Comparison of ENCODE assay signal across 8 cellular contexts in genomic region chr12:56190695-56191155, GRCh38. TPM values are rescaled to one million over a fixed set of nuclear protein-coding genes. Genes with fewer than 3 reads are reported as not detected.
A peak's percentile ranks its signal among the peaks of the same experiment; 100 is the strongest.
DNase-seq lines count a peak whose midpoint lies in the region; ATAC-seq, FAIRE-seq and TF ChIP-seq lines count a peak whose summit lies in the region.

No MANE protein-coding gene starts in this region.

- H3K27ac ChIP-seq in CD4-positive, alpha-beta memory T cell (ENCODE audit: low read depth, low read length), result peak overlapping the region; percentile 91
- no peak overlapping the region for H3K27ac ChIP-seq in duodenal mucosa (ENCODE audit: low read depth, low read length)

- peak overlapping the region; percentile 91 to 94 for H3K9ac ChIP-seq in duodenal mucosa (ENCODE audit: low read depth in 1 of 2, low read length in 2 of 2)

- peaks cover 11% of the 10 kb centered on the region for H3K36me3 ChIP-seq in CD4-positive, alpha-beta memory T cell (ENCODE audit: insufficient read depth, low read length)
- H3K36me3 ChIP-seq in MG63, result peaks cover 17% of the 10 kb centered on the region
- peaks cover 2 to 8% of the 10 kb centered on the region in 2 donors for H3K36me3 ChIP-seq in duodenal mucosa (ENCODE audit: control insufficient read depth in 1 of 2, insufficient read depth in 2 of 2, low read length in 2 of 2)

- no peak for TF ChIP-seq CTCF in neural crest cell (conservative IDR thresholded peaks at IDR 0.05)

- POLR2A ChIA-PET in CD4-positive, alpha-beta memory T cell (lab: Charles Lee; ENCODE audit: partially characterized antibody), result interaction anchor here (0.9 to 6.2 kb wide), 6 partner anchors 31 to 76 kb away, joined by 3 to 245 read pairs (median 56); partner anchors contain the start of genes ANKRD52, COQ10A, ESYT1 and RNF41

- peaks cover 0 to 3% (median 0%) of the 10 kb centered on the region in 8 donors for H3K9me3 Mint-ChIP-seq in CD4-positive, alpha-beta memory T cell
- no peaks in the 10 kb centered on the region for H3K9me3 Mint-ChIP-seq in neural crest cell

- H3K4me1 ChIP-seq in CD4-positive, alpha-beta memory T cell (ENCODE audit: insufficient read depth, low read length), result peaks cover 24% of the 10 kb centered on the region
- H3K4me1 ChIP-seq in duodenal mucosa (ENCODE audit: control insufficient read depth in 1 of 2, insufficient read depth in 2 of 2, low read length in 2 of 2), result peaks cover 12 to 20% of the 10 kb centered on the region in 2 donors

- no peaks in the 10 kb centered on the region for H3K27me3 ChIP-seq in CD4-positive, alpha-beta memory T cell (ENCODE audit: insufficient read depth, low read length)
- no peaks in the 10 kb centered on the region for H3K27me3 ChIP-seq in MG63
- no peaks in the 10 kb centered on the region for H3K27me3 ChIP-seq in duodenal mucosa (ENCODE audit: control insufficient read depth in 1 of 2, insufficient read depth in 2 of 2, low read length in 2 of 2)

- H3K9me3 ChIP-seq in CD4-positive, alpha-beta memory T cell (ENCODE audit: control insufficient read depth in 1 of 2, low read length in 2 of 2), result no peaks in the 10 kb centered on the region
- H3K9me3 ChIP-seq in MG63 (no peaks in the 10 kb centered on the region), duodenal mucosa (ENCODE audit: control insufficient read depth in 1 of 2, low read length in 2 of 2) (no peaks in the 10 kb centered on the region)

- no peak for ATAC-seq in activated CD4-positive, CD25-positive, alpha-beta regulatory T cell treated with anti-CD3 and anti-CD28 coated beads, Interleukin-2, amount 50 U/mL, for 24 hours

- peak overlapping the region in 1 of 2 donors; percentile 87 for H3K4me3 ChIP-seq in CD4-positive, alpha-beta memory T cell (ENCODE audit: low read length in 2 of 2)
- H3K4me3 ChIP-seq in MG63 (peak overlapping the region; percentile 81), duodenal mucosa (ENCODE audit: low read depth in 1 of 2, low read length in 2 of 2) (peak overlapping the region; percentile 87 to 90)

- TF ChIP-seq POLR2A in H54 (IDR thresholded peaks at IDR 0.05; ENCODE audit: low read depth, low read length), result no peak

- DNase-seq in CD4-positive, alpha-beta memory T cell, result no peak
- DNase-seq in MG63, result no peak
- DNase-seq in neural crest cell (ENCODE audit: low read depth, low spot score), result peak; percentile 8
- DNase-seq in activated gamma-delta T cell treated with Interleukin-2 at 50 U/mL for 16 hours, result no peak
- no peak for DNase-seq in H54 (ENCODE audit: insufficient read length, low spot score)
- DNase-seq in stimulated activated CD8-positive, alpha-beta memory T cell treated with anti-CD3 and anti-CD28 coated beads, Interleukin-4, amount 100 ng/mL, for 48 hours, result no peak

- CTCF ChIA-PET in CD4-positive, alpha-beta memory T cell (lab: Charles Lee; ENCODE audit: partially characterized antibody), result interaction anchor here (0.7 to 6.4 kb wide), 13 partner anchors 14 to 452 kb away, joined by 3 to 264 read pairs (median 7); partner anchors contain the start of genes CNPY2, ESYT1, MYL6 and RNF41

- no peak for FAIRE-seq in H54 (lab: Jason Lieb, UNC)

- peaks cover 3 to 38% of the 10 kb centered on the region in 2 donors for H3K36me3 Mint-ChIP-seq in CD4-positive, alpha-beta memory T cell
- H3K36me3 Mint-ChIP-seq in neural crest cell (ENCODE audit: low read depth), result peaks cover 15% of the 10 kb centered on the region

- H3K27me3 Mint-ChIP-seq in CD4-positive, alpha-beta memory T cell, result peaks cover 0 to 2% of the 10 kb centered on the region in 2 donors
- peaks cover 12% of the 10 kb centered on the region for H3K27me3 Mint-ChIP-seq in neural crest cell (ENCODE audit: low read depth)

- H3K4me1 Mint-ChIP-seq in CD4-positive, alpha-beta memory T cell, result peaks cover 27 to 51% (median 42%) of the 10 kb centered on the region in 4 donors
- peaks cover 45% of the 10 kb centered on the region for H3K4me1 Mint-ChIP-seq in neural crest cell

- intact Hi-C loops in CD4-positive, alpha-beta memory T cell (cut with micrococcal nuclease), result no loop called here

- H3K27ac Mint-ChIP-seq in CD4-positive, alpha-beta memory T cell, result peak overlapping the region; percentile 97 to 100 (median 98)
- no peak overlapping the region for H3K27ac Mint-ChIP-seq in neural crest cell (ENCODE audit: unreplicated experiment)

- H3K4me3 Mint-ChIP-seq in CD4-positive, alpha-beta memory T cell, result peak overlapping the region; percentile 94 to 98 (median 96)
- H3K4me3 Mint-ChIP-seq in neural crest cell, result peak overlapping the region; percentile 100

RNA-seq across cellular contexts. Expression of gene SMARCC2, which starts 1.4 kb away (rescaled TPM):
- 100 to 1,000 TPM; 192 to 199 TPM for total RNA-seq in CD4-positive, alpha-beta memory T cell
- polyA plus RNA-seq in CD4-positive, alpha-beta memory T cell, result 10 to 100 TPM; 27.0 to 90.9 TPM
- total RNA-seq in MG63 (2014; rRNA removed; shearing (Covaris generic); ENCODE audit: low replicate concordance), result 10.6 and 14.8 TPM in 2 replicates
- total RNA-seq in neural crest cell, result 164 and 172 TPM in 2 replicates

RNA-seq across cellular contexts. Expression of gene RNF41, which starts 31.0 kb away (rescaled TPM):
- 10 to 100 TPM; 38.1 to 44.8 TPM for total RNA-seq in CD4-positive, alpha-beta memory T cell
- polyA plus RNA-seq in CD4-positive, alpha-beta memory T cell, result 10 to 100 TPM; 33.2 to 46.7 TPM
- 51.6 and 107 TPM in 2 replicates for total RNA-seq in MG63 (2014; rRNA removed; shearing (Covaris generic); ENCODE audit: low replicate concordance)
- total RNA-seq in neural crest cell, result 48.3 and 48.6 TPM in 2 replicates

RNA-seq across cellular contexts. Expression of gene MYL6, which starts 32.6 kb away (rescaled TPM):
- total RNA-seq in CD4-positive, alpha-beta memory T cell, result 100 to 1,000 TPM; 567 to 589 TPM
- 1,000 to 10,000 TPM; 2,141 to 3,317 TPM for polyA plus RNA-seq in CD4-positive, alpha-beta memory T cell
- 1,658 and 1,845 TPM in 2 replicates for total RNA-seq in MG63 (2014; rRNA removed; shearing (Covaris generic); ENCODE audit: low replicate concordance)
- total RNA-seq in neural crest cell, result 924 TPM in 2 replicates

RNA-seq across cellular contexts. Expression of gene NABP2, which starts 33.4 kb away (rescaled TPM):
- 10 to 100 TPM; 16.9 to 19.1 TPM for total RNA-seq in CD4-positive, alpha-beta memory T cell
- 1 to 10 TPM; 4.1 to 4.7 TPM for polyA plus RNA-seq in CD4-positive, alpha-beta memory T cell
- total RNA-seq in MG63 (2014; rRNA removed; shearing (Covaris generic); ENCODE audit: low replicate concordance), result 61.0 and 115 TPM in 2 replicates
- total RNA-seq in neural crest cell, result 71.8 and 75.7 TPM in 2 replicates

RNA-seq across cellular contexts. Expression of gene MYL6B, which starts 38.3 kb away (rescaled TPM):
- 1 to 10 TPM; 2.6 to 3.4 TPM for total RNA-seq in CD4-positive, alpha-beta memory T cell
- polyA plus RNA-seq in CD4-positive, alpha-beta memory T cell, result 1 to 10 TPM; 1.8 to 4.8 TPM
- 65.7 and 123 TPM in 2 replicates for total RNA-seq in MG63 (2014; rRNA removed; shearing (Covaris generic); ENCODE audit: low replicate concordance)
- 178 and 189 TPM in 2 replicates for total RNA-seq in neural crest cell

Comparison
In these comparisons a context has a peak if more than half of its experiments do, and no peak if none do; other contexts are left out.
1. RNA of gene SMARCC2, which starts 1.4 kb away (total RNA-seq): 192 to 199 TPM in CD4-positive, alpha-beta memory T cell and 164 to 172 TPM in neural crest cell; 10.6 to 14.8 TPM in MG63; every median in the first group is over 10 times any median in the second.